ENCODE assay signal across 15 cellular contexts in genomic region chr6:42169780-42170179, GRCh38. TPM values are rescaled to one million over a fixed set of nuclear protein-coding genes. Genes with fewer than 3 reads are reported as not detected.
"Had no signal": no experiment of that assay in that cellular context is flagged by ENCODE, and none has a peak within 500 bp of the region (broad histone marks: within the 10 kb centered on the region; RNA-seq: fewer than 3 reads in every experiment).

No MANE protein-coding gene starts in this region.

RNA-seq across cellular contexts. Expression of gene GUCA1A, which starts 3.4 kb away (rescaled TPM):
- total RNA-seq: activated B cell treated with CpG ODN at 0.5 μM for 24 hours; activated CD4-positive, alpha-beta memory T cell treated with anti-CD3 and anti-CD28 coated beads for 36 hours; activated CD4-positive, alpha-beta T cell treated with anti-CD3 and anti-CD28 coated beads, Interleukin-2, amount 10 ng/mL, durations not matched to agents 24 days and 14 days; activated CD8-positive, alpha-beta memory T cell treated with anti-CD3 and anti-CD28 coated beads for 36 hours; activated naive CD4-positive, alpha-beta T cell treated with anti-CD3 and anti-CD28 coated beads for 36 hours; activated T-cell treated with anti-CD3 and anti-CD28 coated beads, Interleukin-2, amount 50 U/mL, for 4 hours; activated T-helper 1 cell treated with anti-CD3 and anti-CD28 coated beads, Interleukin-12 subunit alpha, Interleukin-12 subunit beta, Interleukin-2, Interleukin-4 antibody, amounts not matched to agents 30 ng/mL and 10 ng/mL and 1 ng/mL, durations not matched to agents 14 hours and 24 hours and 36 hours; adrenal gland; aorta; bronchial epithelial cell; chondrocyte; T-helper 1 cell treated with Interleukin-12 subunit alpha and Interleukin-12 subunit beta and Interleukin-4 antibody, amounts not matched to agents 30 ng/mL and 1 ng/mL, for 36 hours; T-helper 17 cell; T-helper 2 cell treated with Interferon-gamma antibody and Interleukin-4, amounts not matched to agents 100 ng/mL and 5 ng/mL, for 36 hours had no signal
- polyA plus RNA-seq: adrenal gland, aorta had no signal

RNA-seq across cellular contexts. Expression of gene GUCA1B, which starts 25.0 kb away (rescaled TPM):
- polyA plus RNA-seq: cardiac muscle cell had no signal

RNA-seq across cellular contexts. Expression of gene C6orf132, which starts 27.4 kb away (rescaled TPM):
- total RNA-seq: activated B cell treated with CpG ODN at 0.5 μM for 24 hours, T-helper 17 cell had no signal
